ENCODE assay signal across 14 cellular contexts in genomic region chr1:84851839-84852238, GRCh38.
DNase-seq lines count a peak whose midpoint lies in the region; ATAC-seq, FAIRE-seq and TF ChIP-seq lines count a peak whose summit lies in the region.
"Had no signal": no experiment of that assay in that cellular context is flagged by ENCODE, and none has a peak within 500 bp of the region (broad histone marks: within the 10 kb centered on the region; RNA-seq: fewer than 3 reads in every experiment).

No MANE protein-coding gene starts in this region.

- in situ Hi-C loops in brain microvascular endothelial cell (cut with HindIII; ENCODE audit: low pct_ligation_motif_present, low sequenced_read_pairs), result no loop called here

- no peak for ATAC-seq in GM21526 (IDR thresholded peaks at IDR 0.05; ENCODE audit: low FRiP score, unreplicated experiment)
- ATAC-seq: activated CD8-positive, alpha-beta T cell treated with anti-CD3 and anti-CD28 coated beads, Interleukin-2, amount 10 ng/mL, durations not matched to agents 7 days and 5 days; left colon had no signal

- TF ChIP-seq CTCF in AG09309 (IDR thresholded peaks at IDR 0.05; ENCODE audit: control insufficient read depth, insufficient read depth, low read depth, low read length, missing control alignments) (no peak), brain microvascular endothelial cell (IDR thresholded peaks at IDR 0.05; ENCODE audit: low read depth, low read length, missing control alignments) (no peak)

- no peak overlapping the region for H3K4me3 ChIP-seq in AG09309 (ENCODE audit: control insufficient read depth, low read depth, low read length)
- H3K4me3 ChIP-seq in brain microvascular endothelial cell (ENCODE audit: low read depth, low read length), result no peak overlapping the region

- DNase-seq in AG09309 (ENCODE audit: low read depth), result peak; percentile 80
- DNase-seq in HTR-8/SVneo (ENCODE audit: insufficient read length, low spot score), result peak; percentile 54
- peak; percentile 77 for DNase-seq in brain microvascular endothelial cell
- peak; percentile 22 for DNase-seq in kidney glomerular epithelial cell (lab: John Stamatoyannopoulos, UW)
- DNase-seq in SW480 (ENCODE audit: low spot score), result no peak
- no peak for DNase-seq in substantia nigra (lab: John Stamatoyannopoulos, UW)
- DNase-seq in stimulated activated CD4-positive, alpha-beta T cell treated with anti-CD3 and anti-CD28 coated beads, Interleukin-2, amount 100 ng/mL, for 24 hours, result no peak
- DNase-seq: activated CD8-positive, alpha-beta T cell treated with anti-CD3 and anti-CD28 coated beads, Interleukin-2, amount 10 ng/mL, durations not matched to agents 7 days and 5 days; left colon; NCI-H1436; NK-92 treated with Interleukin-12 subunit alpha and Interleukin-12 subunit beta, amount 100 ng/mL, for 24 hours; stimulated activated CD4-positive, alpha-beta T cell treated with anti-CD3 and anti-CD28 coated beads, Interleukin-1b, Interleukin-23, amount 100 ng/mL, for 48 hours had no signal

- no peaks in the 10 kb centered on the region for H3K27me3 ChIP-seq in brain microvascular endothelial cell (replicated peaks)
- H3K27me3 ChIP-seq: neutrophil had no signal

- no peaks in the 10 kb centered on the region for H3K36me3 ChIP-seq in brain microvascular endothelial cell (replicated peaks)
- H3K36me3 ChIP-seq: neutrophil had no signal

- peak overlapping the region; percentile 51 for H3K27ac ChIP-seq in brain microvascular endothelial cell
- no peak overlapping the region for H3K27ac ChIP-seq in substantia nigra (ENCODE audit: low read depth, low read length, poor library complexity, severe bottlenecking)
- H3K27ac ChIP-seq: neutrophil had no signal

- no peak for FAIRE-seq in HTR-8/SVneo (lab: Jason Lieb, UNC)

Comparison
In these comparisons a context has a peak if more than half of its experiments do, and no peak if none do; other contexts are left out.
1. DNase-seq: peak in AG09309 (single experiment), HTR-8/SVneo (single experiment), brain microvascular endothelial cell (single experiment) and kidney glomerular epithelial cell (single experiment); none in SW480 (single experiment), substantia nigra (0 of 49) and stimulated activated CD4-positive, alpha-beta T cell treated with anti-CD3 and anti-CD28 coated beads, Interleukin-2, amount 100 ng/mL, for 24 hours (0 of 2).